15 cellular contexts compared by ENCODE assay signal in the genomic region with DNA sequence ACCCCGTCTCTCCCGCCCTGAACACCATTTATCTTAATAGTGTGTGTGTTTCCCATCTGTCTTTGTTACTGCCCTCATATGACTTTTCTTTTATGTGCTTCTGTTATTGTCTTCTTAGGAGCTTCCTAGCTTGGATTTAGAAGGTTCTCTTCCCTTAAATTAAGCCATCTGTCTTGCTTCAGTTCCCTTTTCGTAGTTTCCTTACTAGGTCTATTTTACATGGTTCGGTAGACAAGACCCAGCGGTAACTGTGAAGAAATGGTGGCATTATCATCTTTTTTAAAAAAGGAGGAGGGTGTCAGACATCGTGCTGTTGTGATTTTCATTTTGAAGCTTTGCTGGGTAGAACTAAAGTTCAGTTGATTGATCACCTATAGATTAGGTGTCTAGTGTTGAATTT. TPM values are rescaled to one million over a fixed set of nuclear protein-coding genes. Genes with fewer than 3 reads are reported as not detected.
A peak's percentile ranks its signal among the peaks of the same experiment; 100 is the strongest.
DNase-seq lines count a peak whose midpoint lies in the region; ATAC-seq, FAIRE-seq and TF ChIP-seq lines count a peak whose summit lies in the region.
"Had no signal": no experiment of that assay in that cellular context is flagged by ENCODE, and none has a peak within 500 bp of the region (broad histone marks: within the 10 kb centered on the region; RNA-seq: fewer than 3 reads in every experiment).

No MANE protein-coding gene starts in this region.

- H3K4me1 Mint-ChIP-seq in activated naive CD8-positive, alpha-beta T cell treated with anti-CD3 and anti-CD28 coated beads for 36 hours: peaks cover 91% of the 10 kb centered on the region
- H3K4me1 Mint-ChIP-seq in stimulated activated memory B cell treated with anti-CD40 and anti-IgM and Interleukin-4, amounts not matched to agents 10 μg/mL and 1 μg/mL and 100 μg/mL, for 72 hours: peaks cover 88% of the 10 kb centered on the region

- peaks cover 76% of the 10 kb centered on the region for H3K36me3 Mint-ChIP-seq in activated naive CD8-positive, alpha-beta T cell treated with anti-CD3 and anti-CD28 coated beads for 36 hours
- H3K36me3 Mint-ChIP-seq in stimulated activated memory B cell treated with anti-CD40 and anti-IgM and Interleukin-4, amounts not matched to agents 10 μg/mL and 1 μg/mL and 100 μg/mL, for 72 hours: peaks cover 38% of the 10 kb centered on the region

- DNase-seq in Right ventricle myocardium superior (no peak), right atrium auricular region (ENCODE audit: low spot score) (no peak), NOMO-1 treated with DMSO at 0.1 percent for 48 hours (lab: John Stamatoyannopoulos, UW; ENCODE audit: unreplicated experiment) (peak; percentile 83), H4 (ENCODE audit: low spot score) (no peak), HTR-8/SVneo (ENCODE audit: insufficient read length, low spot score) (no peak)
- no peak for DNase-seq in activated naive CD8-positive, alpha-beta T cell treated with anti-CD3 and anti-CD28 coated beads for 36 hours
- DNase-seq: GM23248, left ventricle myocardium inferior, NCI-H1417, NCI-H748 treated with DMSO at 0.1 percent for 48 hours, ovary had no signal

- no peaks in the 10 kb centered on the region for H3K27me3 ChIP-seq in right atrium auricular region
- H3K27me3 ChIP-seq: breast epithelium, hepatocyte, ovary had no signal

- peak overlapping the region; percentile 93 for H3K27ac Mint-ChIP-seq in activated naive CD8-positive, alpha-beta T cell treated with anti-CD3 and anti-CD28 coated beads for 36 hours
- peak overlapping the region; percentile 71 for H3K27ac Mint-ChIP-seq in stimulated activated memory B cell treated with anti-CD40 and anti-IgM and Interleukin-4, amounts not matched to agents 10 μg/mL and 1 μg/mL and 100 μg/mL, for 72 hours

- H3K9me3 Mint-ChIP-seq in activated naive CD8-positive, alpha-beta T cell treated with anti-CD3 and anti-CD28 coated beads for 36 hours: no peaks in the 10 kb centered on the region
- H3K9me3 Mint-ChIP-seq in stimulated activated memory B cell treated with anti-CD40 and anti-IgM and Interleukin-4, amounts not matched to agents 10 μg/mL and 1 μg/mL and 100 μg/mL, for 72 hours: no peaks in the 10 kb centered on the region

- no peak overlapping the region for H3K4me3 ChIP-seq in right atrium auricular region
- H3K4me3 ChIP-seq: breast epithelium, GM23248, hepatocyte, left ventricle myocardium inferior, ovary had no signal

- no peak for FAIRE-seq in HTR-8/SVneo (lab: Jason Lieb, UNC)

- H3K9me3 ChIP-seq in right atrium auricular region: no peaks in the 10 kb centered on the region
- H3K9me3 ChIP-seq: breast epithelium, left ventricle myocardium inferior, ovary had no signal

- peak overlapping the region; percentile 66 for H3K4me3 Mint-ChIP-seq in activated naive CD8-positive, alpha-beta T cell treated with anti-CD3 and anti-CD28 coated beads for 36 hours
- H3K4me3 Mint-ChIP-seq in stimulated activated memory B cell treated with anti-CD40 and anti-IgM and Interleukin-4, amounts not matched to agents 10 μg/mL and 1 μg/mL and 100 μg/mL, for 72 hours: peak overlapping the region; percentile 54

- intact Hi-C loops in Right ventricle myocardium superior (cut with DNase I): no loop called here

- no peak overlapping the region for H3K27ac ChIP-seq in right atrium auricular region
- H3K27ac ChIP-seq: breast epithelium, GM23248, left ventricle myocardium inferior, ovary had no signal

- no peak for TF ChIP-seq CTCF in right atrium auricular region (IDR thresholded peaks at IDR 0.05)

- ATAC-seq in Right ventricle myocardium superior (ENCODE audit: poor library complexity): peak; percentile 29
- peak; percentile 55 for ATAC-seq in stimulated activated memory B cell treated with anti-CD40 and anti-IgM and Interleukin-4, amounts not matched to agents 10 μg/mL and 1 μg/mL and 100 μg/mL, for 72 hours
- ATAC-seq in GM18873 (IDR thresholded peaks at IDR 0.05; ENCODE audit: low FRiP score, unreplicated experiment): no peak

- no peaks in the 10 kb centered on the region for H3K36me3 ChIP-seq in right atrium auricular region
- H3K36me3 ChIP-seq: breast epithelium, left ventricle myocardium inferior, ovary had no signal

- peaks cover 0 to 34% of the 10 kb centered on the region in 2 donors for H3K4me1 ChIP-seq in right atrium auricular region

- no peaks in the 10 kb centered on the region for H3K27me3 Mint-ChIP-seq in activated naive CD8-positive, alpha-beta T cell treated with anti-CD3 and anti-CD28 coated beads for 36 hours
- H3K27me3 Mint-ChIP-seq in stimulated activated memory B cell treated with anti-CD40 and anti-IgM and Interleukin-4, amounts not matched to agents 10 μg/mL and 1 μg/mL and 100 μg/mL, for 72 hours: no peaks in the 10 kb centered on the region

RNA-seq across cellular contexts. Expression of a gene that starts 10.3 kb away (rescaled TPM):
- total RNA-seq in Right ventricle myocardium superior: 32.3 TPM
- 10 to 100 TPM; 31.7 to 39.3 TPM for total RNA-seq in right atrium auricular region
- total RNA-seq in activated naive CD8-positive, alpha-beta T cell treated with anti-CD3 and anti-CD28 coated beads for 36 hours: 10 to 100 TPM; 76.1 to 78.1 TPM
- 14.7 and 17.6 TPM in 2 replicates for total RNA-seq in H4 (2014; rRNA removed; shearing (Covaris generic))
